ENCODE assay signal across 19 cellular contexts in genomic region chr2:112642561-112642960, GRCh38. TPM values are rescaled to one million over a fixed set of nuclear protein-coding genes. Genes with fewer than 3 reads are reported as not detected.
DNase-seq lines count a peak whose midpoint lies in the region; ATAC-seq and TF ChIP-seq lines count a peak whose summit lies in the region.
"Had no signal": no experiment of that assay in that cellular context is flagged by ENCODE, and none has a peak within 500 bp of the region (broad histone marks: within the 10 kb centered on the region; RNA-seq: fewer than 3 reads in every experiment).

No MANE protein-coding gene starts in this region.

- no peak overlapping the region for H2BK5ac ChIP-seq in trophoblast cell (ENCODE audit: low read depth, low read length, poor library complexity)

- H2AFZ ChIP-seq in hepatocyte, result no peak overlapping the region
- no peak overlapping the region for H2AFZ ChIP-seq in trophoblast cell (ENCODE audit: insufficient read depth, low read length, poor library complexity)

- H2BK120ac ChIP-seq in trophoblast cell (ENCODE audit: insufficient read depth, low read length, poor library complexity), result no peak overlapping the region

- H3K9ac ChIP-seq in trophoblast cell (ENCODE audit: low read length), result no peak overlapping the region

- H3K79me1 ChIP-seq in trophoblast cell (ENCODE audit: low read length), result peaks cover 19% of the 10 kb centered on the region

- H4K8ac ChIP-seq in trophoblast cell (ENCODE audit: low read depth, low read length), result no peak overlapping the region

- H3K23ac ChIP-seq in trophoblast cell (ENCODE audit: low read length), result no peak overlapping the region

- DNase-seq in activated naive CD8-positive, alpha-beta T cell treated with anti-CD3 and anti-CD28 coated beads, Interleukin-2, amount 10 ng/mL, durations not matched to agents 7 days and 5 days, result no peak
- no peak for DNase-seq in activated naive CD8-positive, alpha-beta T cell treated with anti-CD3 and anti-CD28 coated beads, Interleukin-2, amount 50 U/mL, for 24 hours
- DNase-seq in HFFc6, result no peak
- DNase-seq in hepatocyte (ENCODE audit: low spot score), result no peak
- no peak for DNase-seq in trophoblast cell
- no peak for DNase-seq in OCI-M1 (lab: John Stamatoyannopoulos, UW)
- DNase-seq: C1 segment of cervical spinal cord, COR-L47, DMS53, Karpas-422, MM.1S, NCI-H1105, NCI-H1694, NCI-H2107, NCI-H226, NCI-H524 treated with DMSO at 0.1 percent for 48 hours, SHP77 treated with DMSO at 0.1 percent for 48 hours had no signal

- H3K18ac ChIP-seq in trophoblast cell (ENCODE audit: low read length), result no peak overlapping the region

- H2BK12ac ChIP-seq in trophoblast cell (ENCODE audit: low read length), result peak overlapping the region; percentile 28

- H3K4me1 ChIP-seq in hepatocyte (ENCODE audit: insufficient read depth) (peaks cover 17% of the 10 kb centered on the region), trophoblast cell (ENCODE audit: control insufficient read depth in 1 of 2, insufficient read depth in 2 of 2, low read length in 2 of 2) (peaks cover 14 to 27% of the 10 kb centered on the region in 2 experiments)

- TF ChIP-seq CTCF in HFFc6 (IDR thresholded peaks at IDR 0.05), result no peak
- no peak for TF ChIP-seq CTCF in hepatocyte (IDR thresholded peaks at IDR 0.05; ENCODE audit: poor library complexity)

- H3K9me3 ChIP-seq in hepatocyte (ENCODE audit: low read depth) (no peaks in the 10 kb centered on the region), trophoblast cell (ENCODE audit: insufficient read depth, low read depth, low read length) (no peaks in the 10 kb centered on the region)

- no peaks in the 10 kb centered on the region for H3K36me3 ChIP-seq in hepatocyte (replicated peaks; ENCODE audit: insufficient read depth, low read depth)
- H3K36me3 ChIP-seq in trophoblast cell (ENCODE audit: control insufficient read depth in 1 of 2, insufficient read depth in 2 of 2, low read length in 2 of 2), result no peaks in the 10 kb centered on the region

- no peak overlapping the region for H3K4me2 ChIP-seq in hepatocyte
- H3K4me2 ChIP-seq in trophoblast cell (ENCODE audit: low read length), result no peak overlapping the region

- no peak overlapping the region for H3K4me3 Mint-ChIP-seq in activated naive CD8-positive, alpha-beta T cell treated with anti-CD3 and anti-CD28 coated beads, Interleukin-2, amount 10 ng/mL, durations not matched to agents 7 days and 5 days
- no peak overlapping the region for H3K4me3 Mint-ChIP-seq in activated naive CD8-positive, alpha-beta T cell treated with anti-CD3 and anti-CD28 coated beads, Interleukin-2, amount 50 U/mL, for 24 hours
- no peak overlapping the region for H3K4me3 Mint-ChIP-seq in HFFc6

- H3K27me3 ChIP-seq in hepatocyte, result no peaks in the 10 kb centered on the region
- no peaks in the 10 kb centered on the region for H3K27me3 ChIP-seq in trophoblast cell (ENCODE audit: insufficient read depth, low read length)

- H3K79me2 ChIP-seq in hepatocyte (peaks cover 14% of the 10 kb centered on the region), trophoblast cell (ENCODE audit: control insufficient read depth, insufficient read depth, low read length, poor library complexity) (peaks cover 11% of the 10 kb centered on the region)

- no peak overlapping the region for H3K4me3 ChIP-seq in hepatocyte
- H3K4me3 ChIP-seq in trophoblast cell (ENCODE audit: low read depth, low read length), result no peak overlapping the region

- H2AK5ac ChIP-seq in trophoblast cell (ENCODE audit: low read length), result no peak overlapping the region

- peaks cover 4% of the 10 kb centered on the region for H3K27me3 Mint-ChIP-seq in activated naive CD8-positive, alpha-beta T cell treated with anti-CD3 and anti-CD28 coated beads, Interleukin-2, amount 10 ng/mL, durations not matched to agents 7 days and 5 days
- H3K27me3 Mint-ChIP-seq in activated naive CD8-positive, alpha-beta T cell treated with anti-CD3 and anti-CD28 coated beads, Interleukin-2, amount 50 U/mL, for 24 hours, result no peaks in the 10 kb centered on the region
- H3K27me3 Mint-ChIP-seq in HFFc6 (ENCODE audit: insufficient read depth), result no peaks in the 10 kb centered on the region; the same call in 1 of the 2 replicates

- H4K20me1 ChIP-seq in hepatocyte (ENCODE audit: insufficient read depth, poor library complexity, severe bottlenecking), result peaks cover 7% of the 10 kb centered on the region

- H3K9me2 ChIP-seq in hepatocyte (replicated peaks; ENCODE audit: insufficient read depth), result no peaks in the 10 kb centered on the region

- H3K36me3 Mint-ChIP-seq in activated naive CD8-positive, alpha-beta T cell treated with anti-CD3 and anti-CD28 coated beads, Interleukin-2, amount 10 ng/mL, durations not matched to agents 7 days and 5 days, result peaks cover 26% of the 10 kb centered on the region
- peaks cover 9% of the 10 kb centered on the region for H3K36me3 Mint-ChIP-seq in activated naive CD8-positive, alpha-beta T cell treated with anti-CD3 and anti-CD28 coated beads, Interleukin-2, amount 50 U/mL, for 24 hours (ENCODE audit: low read depth)
- peaks cover 10% of the 10 kb centered on the region for H3K36me3 Mint-ChIP-seq in HFFc6 (ENCODE audit: low read depth)

- H3K9me3 Mint-ChIP-seq in activated naive CD8-positive, alpha-beta T cell treated with anti-CD3 and anti-CD28 coated beads, Interleukin-2, amount 10 ng/mL, durations not matched to agents 7 days and 5 days, result no peaks in the 10 kb centered on the region
- no peaks in the 10 kb centered on the region for H3K9me3 Mint-ChIP-seq in activated naive CD8-positive, alpha-beta T cell treated with anti-CD3 and anti-CD28 coated beads, Interleukin-2, amount 50 U/mL, for 24 hours
- H3K9me3 Mint-ChIP-seq in HFFc6, result no peaks in the 10 kb centered on the region

- H4K91ac ChIP-seq in trophoblast cell (ENCODE audit: low read depth, low read length), result no peak overlapping the region

- no peak overlapping the region for H4K12ac ChIP-seq in trophoblast cell (ENCODE audit: low read depth, low read length)

- 95% methylated on average over 5 of the region's 5 CpGs for WGBS in hepatocyte (ENCODE audit: low lambda C conversion rate, missing lambda C conversion rate)
- WGBS in trophoblast cell (ENCODE audit: extremely low coverage, insufficient coverage, insufficient read length), result no CpG with 5 or more reads among the region's 5 CpGs

- H3K27ac Mint-ChIP-seq in activated naive CD8-positive, alpha-beta T cell treated with anti-CD3 and anti-CD28 coated beads, Interleukin-2, amount 10 ng/mL, durations not matched to agents 7 days and 5 days, result peak overlapping the region; percentile 3
- H3K27ac Mint-ChIP-seq in activated naive CD8-positive, alpha-beta T cell treated with anti-CD3 and anti-CD28 coated beads, Interleukin-2, amount 50 U/mL, for 24 hours, result no peak overlapping the region
- H3K27ac Mint-ChIP-seq in HFFc6, result peak overlapping the region; percentile 77

- peaks cover 46% of the 10 kb centered on the region for H3K4me1 Mint-ChIP-seq in activated naive CD8-positive, alpha-beta T cell treated with anti-CD3 and anti-CD28 coated beads, Interleukin-2, amount 10 ng/mL, durations not matched to agents 7 days and 5 days
- H3K4me1 Mint-ChIP-seq in activated naive CD8-positive, alpha-beta T cell treated with anti-CD3 and anti-CD28 coated beads, Interleukin-2, amount 50 U/mL, for 24 hours, result peaks cover 42% of the 10 kb centered on the region
- H3K4me1 Mint-ChIP-seq in HFFc6 (ENCODE audit: low read depth), result peaks cover 70% of the 10 kb centered on the region

- ATAC-seq in activated naive CD8-positive, alpha-beta T cell treated with anti-CD3 and anti-CD28 coated beads, Interleukin-2, amount 10 ng/mL, durations not matched to agents 7 days and 5 days (ENCODE audit: low read depth), result no peak
- no peak for ATAC-seq in activated naive CD8-positive, alpha-beta T cell treated with anti-CD3 and anti-CD28 coated beads, Interleukin-2, amount 50 U/mL, for 24 hours
- ATAC-seq in GM21529 (IDR thresholded peaks at IDR 0.05; ENCODE audit: unreplicated experiment) (no peak), esophagus mucosa (no peak)

- POLR2A ChIA-PET in activated naive CD8-positive, alpha-beta T cell treated with anti-CD3 and anti-CD28 coated beads, Interleukin-2, amount 10 ng/mL, durations not matched to agents 7 days and 5 days (lab: Charles Lee), result interaction anchor here (0.9 to 1.9 kb wide), 3 partner anchors 9 to 14 kb away, joined by 3 to 7 read pairs (median 4); no protein-coding TSS in a partner anchor

- no peak overlapping the region for H3K4ac ChIP-seq in trophoblast cell (ENCODE audit: low read depth, low read length)

- peak overlapping the region; percentile 97 for H3K27ac ChIP-seq in hepatocyte
- H3K27ac ChIP-seq in trophoblast cell (ENCODE audit: low read depth, low read length), result no peak overlapping the region

- H3K14ac ChIP-seq in trophoblast cell (ENCODE audit: low read length), result no peak overlapping the region

RNA-seq across cellular contexts. Expression of gene SLC20A1, which starts 3.2 kb away (rescaled TPM):
- 100 to 1,000 TPM; 105 to 113 TPM for total RNA-seq in activated naive CD8-positive, alpha-beta T cell treated with anti-CD3 and anti-CD28 coated beads, Interleukin-2, amount 10 ng/mL, durations not matched to agents 7 days and 5 days
- total RNA-seq in HFFc6 (2021; fragmentation: NEBNext Ultra II Directional; extraction: Animal tissue kit (Norgen Biotek cat#: 25700)), result 100 to 1,000 TPM; 147 to 225 (median 195) TPM
- total RNA-seq in hepatocyte, result 106 and 135 TPM in 2 replicates
- polyA plus RNA-seq in hepatocyte, result 63.6 and 66.7 TPM in 2 replicates
- polyA plus RNA-seq in trophoblast cell (2013), result 25.1 and 26.0 TPM in 2 replicates
- 18.5 TPM for total RNA-seq in esophagus mucosa

RNA-seq across cellular contexts. Expression of gene CHCHD5, which starts 58.2 kb away (rescaled TPM):
- 10 to 100 TPM; 32.1 to 35.2 TPM for total RNA-seq in activated naive CD8-positive, alpha-beta T cell treated with anti-CD3 and anti-CD28 coated beads, Interleukin-2, amount 10 ng/mL, durations not matched to agents 7 days and 5 days
- 10 to 100 TPM; 26.9 to 43.2 (median 32.6) TPM for total RNA-seq in HFFc6 (2021; fragmentation: NEBNext Ultra II Directional; extraction: Animal tissue kit (Norgen Biotek cat#: 25700))
- total RNA-seq in hepatocyte (19.1 and 25.0 TPM in 2 replicates), esophagus mucosa (41.5 TPM)
- 67.3 and 73.5 TPM in 2 replicates for polyA plus RNA-seq in hepatocyte
- polyA plus RNA-seq in trophoblast cell (2013), result 17.5 and 20.8 TPM in 2 replicates
